11 cellular contexts compared by ENCODE assay signal in the genomic region with DNA sequence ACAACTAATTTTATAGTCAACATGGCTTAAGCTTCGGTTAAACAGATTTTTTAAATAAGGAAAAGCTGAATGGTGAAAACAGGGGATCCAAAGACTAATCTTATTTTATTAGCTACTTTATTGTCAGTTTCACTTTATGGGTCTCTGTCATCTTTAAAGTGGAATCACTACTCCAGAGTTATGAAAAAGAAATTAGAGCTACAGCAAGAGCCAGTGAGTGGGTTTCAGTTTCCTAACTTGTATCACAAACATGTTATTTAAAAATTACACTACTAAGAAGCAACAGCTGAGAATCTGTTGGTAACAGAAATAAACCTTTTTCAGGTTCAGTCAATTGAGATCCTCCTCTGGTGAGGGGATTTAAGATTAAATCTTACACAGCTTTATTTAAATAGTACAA. TPM values are rescaled to one million over a fixed set of nuclear protein-coding genes. Genes with fewer than 3 reads are reported as not detected.
DNase-seq lines count a peak whose midpoint lies in the region; ATAC-seq and TF ChIP-seq lines count a peak whose summit lies in the region.
"Had no signal": no experiment of that assay in that cellular context is flagged by ENCODE, and none has a peak within 500 bp of the region (broad histone marks: within the 10 kb centered on the region; RNA-seq: fewer than 3 reads in every experiment).

No MANE protein-coding gene starts in this region.

- intact Hi-C loops in activated T-helper 2 cell treated with anti-CD3 and anti-CD28 coated beads, Interferon-gamma antibody, Interleukin-2, Interleukin-4, amounts not matched to agents 10 μg/mL and 5 μg/mL and 100 μg/mL, durations not matched to agents 14 hours and 24 hours and 36 hours (cut with micrococcal nuclease): loop anchor here (2.0 kb wide), 1 partner anchor 115 kb away; no protein-coding TSS in a partner anchor

- ATAC-seq in GM19395 (IDR thresholded peaks at IDR 0.05; ENCODE audit: unreplicated experiment) (peak; percentile 95), HG03095 (IDR thresholded peaks at IDR 0.05; ENCODE audit: unreplicated experiment) (peak; percentile 71), foreskin keratinocyte (no peak)

- H3K27me3 ChIP-seq in GM06990 (replicated peaks; ENCODE audit: control insufficient read depth, insufficient read depth, low read length): no peaks in the 10 kb centered on the region
- no peaks in the 10 kb centered on the region for H3K27me3 ChIP-seq in foreskin keratinocyte
- H3K27me3 ChIP-seq: ascending aorta had no signal

- peak; percentile 44 for DNase-seq in GM06990 (ENCODE audit: extremely low read depth, insufficient read length)
- DNase-seq in activated T-helper 2 cell treated with anti-CD3 and anti-CD28 coated beads, Interferon-gamma antibody, Interleukin-2, Interleukin-4, amounts not matched to agents 10 μg/mL and 5 μg/mL and 100 μg/mL, durations not matched to agents 14 hours and 24 hours and 36 hours (ENCODE audit: low spot score): no peak
- no peak for DNase-seq in NCI-H2107 (lab: John Stamatoyannopoulos, UW)
- DNase-seq in COLO829 (ENCODE audit: low spot score): no peak
- DNase-seq in putamen (ENCODE audit: low spot score): no peak
- no peak for DNase-seq in foreskin keratinocyte
- DNase-seq: NCI-H345 had no signal

- peaks cover 6% of the 10 kb centered on the region for H3K36me3 ChIP-seq in GM06990 (ENCODE audit: control insufficient read depth, insufficient read depth, low read length)

- peak overlapping the region; percentile 6 for H3K4me3 ChIP-seq in GM06990 (replicated peaks; ENCODE audit: low read depth, low read length)
- H3K4me3 ChIP-seq: ascending aorta, HAP-1 had no signal

- no peaks in the 10 kb centered on the region for H3K4me1 ChIP-seq in foreskin keratinocyte

- no peak for TF ChIP-seq CTCF in GM06990 (IDR thresholded peaks at IDR 0.05; ENCODE audit: insufficient read depth, low read length, poor library complexity, severe bottlenecking)
- TF ChIP-seq CTCF in foreskin keratinocyte (conservative IDR thresholded peaks at IDR 0.05): no peak

- H3K4me1 Mint-ChIP-seq in activated T-helper 2 cell treated with anti-CD3 and anti-CD28 coated beads, Interferon-gamma antibody, Interleukin-2, Interleukin-4, amounts not matched to agents 10 μg/mL and 5 μg/mL and 100 μg/mL, durations not matched to agents 14 hours and 24 hours and 36 hours (ENCODE audit: low read depth): peaks cover 38% of the 10 kb centered on the region

- H3K27ac Mint-ChIP-seq in activated T-helper 2 cell treated with anti-CD3 and anti-CD28 coated beads, Interferon-gamma antibody, Interleukin-2, Interleukin-4, amounts not matched to agents 10 μg/mL and 5 μg/mL and 100 μg/mL, durations not matched to agents 14 hours and 24 hours and 36 hours: peak overlapping the region; percentile 67

- no peak overlapping the region for H3K27ac ChIP-seq in foreskin keratinocyte
- H3K27ac ChIP-seq: ascending aorta had no signal

- H3K4me3 Mint-ChIP-seq in activated T-helper 2 cell treated with anti-CD3 and anti-CD28 coated beads, Interferon-gamma antibody, Interleukin-2, Interleukin-4, amounts not matched to agents 10 μg/mL and 5 μg/mL and 100 μg/mL, durations not matched to agents 14 hours and 24 hours and 36 hours (ENCODE audit: low read depth): peak overlapping the region; percentile 33

- no peaks in the 10 kb centered on the region for H3K9me3 Mint-ChIP-seq in activated T-helper 2 cell treated with anti-CD3 and anti-CD28 coated beads, Interferon-gamma antibody, Interleukin-2, Interleukin-4, amounts not matched to agents 10 μg/mL and 5 μg/mL and 100 μg/mL, durations not matched to agents 14 hours and 24 hours and 36 hours

- H3K36me3 Mint-ChIP-seq in activated T-helper 2 cell treated with anti-CD3 and anti-CD28 coated beads, Interferon-gamma antibody, Interleukin-2, Interleukin-4, amounts not matched to agents 10 μg/mL and 5 μg/mL and 100 μg/mL, durations not matched to agents 14 hours and 24 hours and 36 hours (ENCODE audit: low read depth): peaks cover 79% of the 10 kb centered on the region

- H3K27me3 Mint-ChIP-seq in activated T-helper 2 cell treated with anti-CD3 and anti-CD28 coated beads, Interferon-gamma antibody, Interleukin-2, Interleukin-4, amounts not matched to agents 10 μg/mL and 5 μg/mL and 100 μg/mL, durations not matched to agents 14 hours and 24 hours and 36 hours (ENCODE audit: low read depth): no peaks in the 10 kb centered on the region

RNA-seq across cellular contexts. Expression of a gene that starts 10.0 kb away (rescaled TPM):
- total RNA-seq in activated T-helper 2 cell treated with anti-CD3 and anti-CD28 coated beads, Interferon-gamma antibody, Interleukin-2, Interleukin-4, amounts not matched to agents 10 μg/mL and 5 μg/mL and 100 μg/mL, durations not matched to agents 14 hours and 24 hours and 36 hours: 48.3 and 52.0 TPM in 2 replicates
- 15.5 and 16.3 TPM in 2 replicates for total RNA-seq in foreskin keratinocyte
- polyA plus RNA-seq in foreskin keratinocyte: 1.7 and 2.1 TPM in 2 replicates

RNA-seq across cellular contexts. Expression of a gene that starts 50.7 kb away (rescaled TPM):
- 24.7 and 32.4 TPM in 2 replicates for total RNA-seq in activated T-helper 2 cell treated with anti-CD3 and anti-CD28 coated beads, Interferon-gamma antibody, Interleukin-2, Interleukin-4, amounts not matched to agents 10 μg/mL and 5 μg/mL and 100 μg/mL, durations not matched to agents 14 hours and 24 hours and 36 hours
- total RNA-seq in foreskin keratinocyte: 51.2 and 52.4 TPM in 2 replicates
- polyA plus RNA-seq in foreskin keratinocyte: 14.9 and 17.9 TPM in 2 replicates
